ENCODE assay signal across 1 cellular context in genomic region chr15:88873786-88874185, GRCh38.
TF ChIP-seq lines count a peak whose summit lies in the region.

No MANE protein-coding gene starts in this region.

TF ChIP-seq in H1, 55 proteins besides CTCF, POLR2A, EP300 and RAD21:
- TF ChIP-seq MAX (IDR thresholded peaks at IDR 0.05) (no peak), FOSL1 (IDR thresholded peaks at IDR 0.05; ENCODE audit: insufficient read depth, low read depth, low read length) (no peak), TCF12 (IDR thresholded peaks at IDR 0.05; ENCODE audit: low read depth, low read length) (no peak), MAFK (IDR thresholded peaks at IDR 0.05; ENCODE audit: low read depth, low read length) (no peak), CBX8 (IDR thresholded peaks at IDR 0.05; ENCODE audit: borderline replicate concordance, low read depth, low read length) (no peak), SP4 (IDR thresholded peaks at IDR 0.05; ENCODE audit: low read length) (no peak), RNF2 (IDR thresholded peaks at IDR 0.05; ENCODE audit: borderline replicate concordance, low read depth, low read length, missing control alignments, poor library complexity, severe bottlenecking) (no peak), ATF2 (IDR thresholded peaks at IDR 0.05; ENCODE audit: low read length) (no peak), POU5F1 (IDR thresholded peaks at IDR 0.05; ENCODE audit: low read depth, low read length) (no peak), SP2 (IDR thresholded peaks at IDR 0.05; ENCODE audit: low read length) (no peak), CHD2 (IDR thresholded peaks at IDR 0.05; ENCODE audit: low read length) (no peak), SUZ12 (IDR thresholded peaks at IDR 0.05; ENCODE audit: low read length) (no peak), HDAC6 (IDR thresholded peaks at IDR 0.05; ENCODE audit: low read depth, low read length) (no peak), EGR1 (IDR thresholded peaks at IDR 0.05; ENCODE audit: borderline replicate concordance, low read depth, low read length) (no peak), CTBP2 (IDR thresholded peaks at IDR 0.05; ENCODE audit: borderline replicate concordance, insufficient read depth, insufficient read length, low read length) (no peak), JUND (IDR thresholded peaks at IDR 0.05; ENCODE audit: low read length) (no peak)
